ENCODE assay signal across 21 cellular contexts in genomic region chr14:102043251-102044025, GRCh38. TPM values are rescaled to one million over a fixed set of nuclear protein-coding genes. Genes with fewer than 3 reads are reported as not detected.
DNase-seq lines count a peak whose midpoint lies in the region; ATAC-seq and TF ChIP-seq lines count a peak whose summit lies in the region.
"Had no signal": no experiment of that assay in that cellular context is flagged by ENCODE, and none has a peak within 500 bp of the region (broad histone marks: within the 10 kb centered on the region; RNA-seq: fewer than 3 reads in every experiment).

No MANE protein-coding gene starts in this region.

- no peak for ATAC-seq in GM21526 (IDR thresholded peaks at IDR 0.05; ENCODE audit: low FRiP score, unreplicated experiment)
- ATAC-seq: A549; activated CD4-positive, CD25-positive, alpha-beta regulatory T cell treated with anti-CD3 and anti-CD28 coated beads, Interleukin-2, amount 50 U/mL, for 24 hours; mucosa of descending colon; stimulated activated effector memory CD8-positive, alpha-beta T cell treated with anti-CD3 and anti-CD28 coated beads, Interleukin-12 subunit alpha, Interleukin-12 subunit beta, amount 100 ng/mL, for 72 hours had no signal

- no peak overlapping the region for H3K4me3 ChIP-seq in fibroblast of mammary gland (ENCODE audit: control insufficient read depth, low read depth, low read length)
- H3K4me3 ChIP-seq: A549, hepatocyte, mucosa of descending colon had no signal

- H3K9me3 Mint-ChIP-seq in activated T-helper 1 cell treated with anti-CD3 and anti-CD28 coated beads, Interleukin-12 subunit alpha, Interleukin-12 subunit beta, Interleukin-2, Interleukin-4 antibody, amounts not matched to agents 30 ng/mL and 10 ng/mL and 1 ng/mL, durations not matched to agents 14 hours and 24 hours and 36 hours = no peaks in the 10 kb centered on the region
- H3K9me3 Mint-ChIP-seq: CD4-positive, alpha-beta memory T cell; stimulated activated effector memory CD8-positive, alpha-beta T cell treated with anti-CD3 and anti-CD28 coated beads, Interleukin-12 subunit alpha, Interleukin-12 subunit beta, amount 100 ng/mL, for 72 hours; T-helper 2 cell treated with Interferon-gamma antibody and Interleukin-4, amounts not matched to agents 5 μg/mL and 100 μg/mL, for 36 hours had no signal

- peaks cover 65% of the 10 kb centered on the region for H3K36me3 Mint-ChIP-seq in activated T-helper 1 cell treated with anti-CD3 and anti-CD28 coated beads, Interleukin-12 subunit alpha, Interleukin-12 subunit beta, Interleukin-2, Interleukin-4 antibody, amounts not matched to agents 30 ng/mL and 10 ng/mL and 1 ng/mL, durations not matched to agents 14 hours and 24 hours and 36 hours (ENCODE audit: low read depth)

- H3K4me1 Mint-ChIP-seq in activated T-helper 1 cell treated with anti-CD3 and anti-CD28 coated beads, Interleukin-12 subunit alpha, Interleukin-12 subunit beta, Interleukin-2, Interleukin-4 antibody, amounts not matched to agents 30 ng/mL and 10 ng/mL and 1 ng/mL, durations not matched to agents 14 hours and 24 hours and 36 hours (ENCODE audit: low read depth) = no peaks in the 10 kb centered on the region
- H3K4me1 Mint-ChIP-seq: CD4-positive, alpha-beta memory T cell; stimulated activated effector memory CD8-positive, alpha-beta T cell treated with anti-CD3 and anti-CD28 coated beads, Interleukin-12 subunit alpha, Interleukin-12 subunit beta, amount 100 ng/mL, for 72 hours had no signal

- intact Hi-C loops in activated T-helper 1 cell treated with anti-CD3 and anti-CD28 coated beads, Interleukin-12 subunit alpha, Interleukin-12 subunit beta, Interleukin-2, Interleukin-4 antibody, amounts not matched to agents 30 ng/mL and 10 ng/mL and 1 ng/mL, durations not matched to agents 14 hours and 24 hours and 36 hours (cut with micrococcal nuclease) = no loop called here

- H3K27ac Mint-ChIP-seq in activated T-helper 1 cell treated with anti-CD3 and anti-CD28 coated beads, Interleukin-12 subunit alpha, Interleukin-12 subunit beta, Interleukin-2, Interleukin-4 antibody, amounts not matched to agents 30 ng/mL and 10 ng/mL and 1 ng/mL, durations not matched to agents 14 hours and 24 hours and 36 hours = no peak overlapping the region
- H3K27ac Mint-ChIP-seq: stimulated activated effector memory CD8-positive, alpha-beta T cell treated with anti-CD3 and anti-CD28 coated beads, Interleukin-12 subunit alpha, Interleukin-12 subunit beta, amount 100 ng/mL, for 72 hours; T-helper 2 cell treated with Interferon-gamma antibody and Interleukin-4, amounts not matched to agents 5 μg/mL and 100 μg/mL, for 36 hours had no signal

- no peaks in the 10 kb centered on the region for H3K27me3 Mint-ChIP-seq in activated T-helper 1 cell treated with anti-CD3 and anti-CD28 coated beads, Interleukin-12 subunit alpha, Interleukin-12 subunit beta, Interleukin-2, Interleukin-4 antibody, amounts not matched to agents 30 ng/mL and 10 ng/mL and 1 ng/mL, durations not matched to agents 14 hours and 24 hours and 36 hours (ENCODE audit: insufficient read depth)
- H3K27me3 Mint-ChIP-seq: CD4-positive, alpha-beta memory T cell had no signal

- DNase-seq in A172 (ENCODE audit: low spot score) (peak; percentile 55), RKO (ENCODE audit: low spot score) (peak; percentile 43), fibroblast of mammary gland (ENCODE audit: low read depth) (peak; percentile 80), middle frontal gyrus (ENCODE audit: extremely low spot score, low spot score) (peak; percentile 53), NOMO-1 treated with DMSO at 0.1 percent for 48 hours (lab: John Stamatoyannopoulos, UW; ENCODE audit: unreplicated experiment) (no peak), GM20000 (ENCODE audit: low spot score) (no peak)
- DNase-seq in activated T-helper 1 cell treated with anti-CD3 and anti-CD28 coated beads, Interleukin-12 subunit alpha, Interleukin-12 subunit beta, Interleukin-2, Interleukin-4 antibody, amounts not matched to agents 30 ng/mL and 10 ng/mL and 1 ng/mL, durations not matched to agents 14 hours and 24 hours and 36 hours (ENCODE audit: low spot score) = no peak
- DNase-seq: activated gamma-delta T cell treated with Interleukin-2 at 50 U/mL for 16 hours; CD4-positive, alpha-beta memory T cell; NCI-H1436 treated with DMSO at 0.1 percent for 48 hours; NCI-H226; NK-92 treated with Interleukin-12 subunit alpha and Interleukin-12 subunit beta, amount 100 ng/mL, for 24 hours; SIG-M5; trophoblast cell had no signal

- no peak overlapping the region for H3K4me3 Mint-ChIP-seq in activated T-helper 1 cell treated with anti-CD3 and anti-CD28 coated beads, Interleukin-12 subunit alpha, Interleukin-12 subunit beta, Interleukin-2, Interleukin-4 antibody, amounts not matched to agents 30 ng/mL and 10 ng/mL and 1 ng/mL, durations not matched to agents 14 hours and 24 hours and 36 hours
- H3K4me3 Mint-ChIP-seq: CD4-positive, alpha-beta memory T cell; stimulated activated effector memory CD8-positive, alpha-beta T cell treated with anti-CD3 and anti-CD28 coated beads, Interleukin-12 subunit alpha, Interleukin-12 subunit beta, amount 100 ng/mL, for 72 hours; T-helper 2 cell treated with Interferon-gamma antibody and Interleukin-4, amounts not matched to agents 5 μg/mL and 100 μg/mL, for 36 hours had no signal

- no peak for TF ChIP-seq CTCF in fibroblast of mammary gland (conservative IDR thresholded peaks at IDR 0.05; ENCODE audit: control insufficient read depth, insufficient read depth, low read depth, low read length)
- TF ChIP-seq CTCF in GM20000 (IDR thresholded peaks at IDR 0.05; ENCODE audit: extremely low read depth, missing control alignments) = no peak

RNA-seq across cellular contexts. Expression of gene HSP90AA1, which starts 43.4 kb away (rescaled TPM):
- total RNA-seq in A172 (2014; rRNA removed; shearing (Covaris generic)) = 404 and 642 TPM in 2 replicates
- total RNA-seq in activated T-helper 1 cell treated with anti-CD3 and anti-CD28 coated beads, Interleukin-12 subunit alpha, Interleukin-12 subunit beta, Interleukin-2, Interleukin-4 antibody, amounts not matched to agents 30 ng/mL and 10 ng/mL and 1 ng/mL, durations not matched to agents 14 hours and 24 hours and 36 hours = 993 and 995 TPM in 2 replicates

Comparison
In these comparisons a context has a peak if more than half of its experiments do, and no peak if none do; other contexts are left out.
1. DNase-seq: peak in A172 (single experiment), RKO (single experiment), fibroblast of mammary gland (single experiment) and middle frontal gyrus (single experiment); none in NOMO-1 treated with DMSO at 0.1 percent for 48 hours (single experiment), activated T-helper 1 cell treated with anti-CD3 and anti-CD28 coated beads, Interleukin-12 subunit alpha, Interleukin-12 subunit beta, Interleukin-2, Interleukin-4 antibody, amounts not matched to agents 30 ng/mL and 10 ng/mL and 1 ng/mL, durations not matched to agents 14 hours and 24 hours and 36 hours (single experiment) and GM20000 (single experiment).